ENCODE assay signal across 8 cellular contexts in genomic region chr7:99579956-99580777, GRCh38. TPM values are rescaled to one million over a fixed set of nuclear protein-coding genes. Genes with fewer than 3 reads are reported as not detected.
A peak's percentile ranks its signal among the peaks of the same experiment; 100 is the strongest.
DNase-seq lines count a peak whose midpoint lies in the region; ATAC-seq and TF ChIP-seq lines count a peak whose summit lies in the region.

No MANE protein-coding gene starts in this region.

- no peak for DNase-seq in GM10266 (ENCODE audit: extremely low spot score)
- peak; percentile 20 to 59 (median 56) for DNase-seq in Peyer's patch
- peak; percentile 68 for DNase-seq in activated naive CD4-positive, alpha-beta T cell treated with anti-CD3 and anti-CD28 coated beads, Interleukin-2, amount 50 U/mL, for 16 hours
- DNase-seq in left ventricle myocardium inferior, result peak; percentile 27
- DNase-seq in progenitor cell of endocrine pancreas (ENCODE audit: low spot score, unreplicated experiment), result peak; percentile 72
- DNase-seq in vagina (ENCODE audit: extremely low spot score in 2 of 2), result no peak

- H3K36me3 ChIP-seq in Peyer's patch, result peaks cover 0 to under 1% (median 0%) of the 10 kb centered on the region in 3 donors
- H3K36me3 ChIP-seq in left ventricle myocardium inferior, result no peaks in the 10 kb centered on the region
- no peaks in the 10 kb centered on the region for H3K36me3 ChIP-seq in vagina

- intact Hi-C loops in left ventricle myocardium inferior (cut with micrococcal nuclease), result no loop called here
- intact Hi-C loops in vagina (cut with DNase I), result no loop called here

- H3K27me3 ChIP-seq in Peyer's patch (no peaks in the 10 kb centered on the region), left ventricle myocardium inferior (ENCODE audit: low read depth) (peaks cover 16% of the 10 kb centered on the region), vagina (no peaks in the 10 kb centered on the region)

- peak overlapping the region; percentile 76 for H3K4me3 Mint-ChIP-seq in progenitor cell of endocrine pancreas (ENCODE audit: low read depth)

- H3K4me3 ChIP-seq in Peyer's patch (peak overlapping the region; percentile 44 to 63 (median 60)), left ventricle myocardium inferior (peak overlapping the region; percentile 79), vagina (peak overlapping the region; percentile 64 to 71)

- peak overlapping the region in 2 of 4 donors; percentile 27 to 42 for H3K27ac ChIP-seq in Peyer's patch
- peak overlapping the region; percentile 44 for H3K27ac ChIP-seq in left ventricle myocardium inferior (replicated peaks)
- H3K27ac ChIP-seq in vagina, result peak overlapping the region; percentile 48

- no peaks in the 10 kb centered on the region for H3K36me3 Mint-ChIP-seq in progenitor cell of endocrine pancreas (ENCODE audit: insufficient read depth)

- peak; percentile 57 for TF ChIP-seq CTCF in GM10266 (IDR thresholded peaks at IDR 0.05; ENCODE audit: control insufficient read depth, insufficient read depth, low read depth, missing control alignments)
- peak in 3 of 6 experiments; percentile 11 to 17 (median 13) for TF ChIP-seq CTCF in Peyer's patch (IDR thresholded peaks at IDR 0.05)
- TF ChIP-seq CTCF in left ventricle myocardium inferior (IDR thresholded peaks at IDR 0.05; ENCODE audit: borderline replicate concordance), result peak; percentile 53
- TF ChIP-seq CTCF in progenitor cell of endocrine pancreas (IDR thresholded peaks at IDR 0.05; ENCODE audit: unreplicated experiment), result peak; percentile 81
- no peak for TF ChIP-seq CTCF in vagina (IDR thresholded peaks at IDR 0.05)

- H3K27ac Mint-ChIP-seq in progenitor cell of endocrine pancreas, result peak overlapping the region; percentile 83

- no peaks in the 10 kb centered on the region for H3K9me3 Mint-ChIP-seq in progenitor cell of endocrine pancreas (ENCODE audit: low read depth)

- H3K9me3 ChIP-seq in Peyer's patch (no peaks in the 10 kb centered on the region), left ventricle myocardium inferior (replicated peaks) (no peaks in the 10 kb centered on the region), vagina (no peaks in the 10 kb centered on the region)

- no peak for ATAC-seq in GM21390 (IDR thresholded peaks at IDR 0.05; ENCODE audit: unreplicated experiment)
- no peak for ATAC-seq in GM18868 (IDR thresholded peaks at IDR 0.05; ENCODE audit: unreplicated experiment)

- H3K27me3 Mint-ChIP-seq in progenitor cell of endocrine pancreas, result peaks cover 11% of the 10 kb centered on the region

- H3K4me1 ChIP-seq in Peyer's patch (peaks cover 0 to 8% (median 1%) of the 10 kb centered on the region in 4 donors), left ventricle myocardium inferior (peaks cover 25% of the 10 kb centered on the region), vagina (peaks cover 19% of the 10 kb centered on the region)

- peaks cover 2% of the 10 kb centered on the region for H3K4me1 Mint-ChIP-seq in progenitor cell of endocrine pancreas (ENCODE audit: low read depth)

- TF ChIP-seq POLR2A in Peyer's patch (IDR thresholded peaks at IDR 0.05) (no peak), vagina (IDR thresholded peaks at IDR 0.05) (no peak)

RNA-seq across cellular contexts. Expression of gene TMEM225B, which starts 17.9 kb away (rescaled TPM):
- total RNA-seq in Peyer's patch, result not detected
- not detected for total RNA-seq in left ventricle myocardium inferior
- 0.91 and 1.4 TPM in 2 replicates for total RNA-seq in progenitor cell of endocrine pancreas
- total RNA-seq in vagina, result 1.2 TPM

RNA-seq across cellular contexts. Expression of gene ZNF655, which starts 21.7 kb away (rescaled TPM):
- total RNA-seq in Peyer's patch (100 to 1,000 TPM; 111 to 169 (median 139) TPM), left ventricle myocardium inferior (26.1 TPM), progenitor cell of endocrine pancreas (70.9 and 72.6 TPM in 2 replicates), vagina (144 TPM)

RNA-seq across cellular contexts. Expression of gene FAM200A, which starts 28.3 kb away (rescaled TPM):
- total RNA-seq in Peyer's patch, result 1 to 10 TPM; 2.2 to 4.2 (median 2.6) TPM
- total RNA-seq in left ventricle myocardium inferior, result 6.4 TPM
- 12.5 and 12.9 TPM in 2 replicates for total RNA-seq in progenitor cell of endocrine pancreas
- total RNA-seq in vagina, result 3.4 TPM

RNA-seq across cellular contexts. Expression of gene ZSCAN25, which starts 36.6 kb away (rescaled TPM):
- total RNA-seq in Peyer's patch (10 to 100 TPM; 20.0 to 36.4 (median 31.9) TPM), left ventricle myocardium inferior (9.0 TPM), progenitor cell of endocrine pancreas (26.4 and 27.9 TPM in 2 replicates), vagina (12.3 TPM)

Comparison
In these comparisons a context has a peak if more than half of its experiments do, and no peak if none do; other contexts are left out.
1. DNase-seq: peak in Peyer's patch (3 of 3), activated naive CD4-positive, alpha-beta T cell treated with anti-CD3 and anti-CD28 coated beads, Interleukin-2, amount 50 U/mL, for 16 hours (single experiment), left ventricle myocardium inferior (single experiment) and progenitor cell of endocrine pancreas (single experiment); none in GM10266 (single experiment) and vagina (0 of 2).
2. CTCF ChIP-seq: peak in GM10266 (single experiment), left ventricle myocardium inferior (single experiment) and progenitor cell of endocrine pancreas (single experiment); none in vagina (0 of 3).
3. Peak in every context shown above with its lines, with median percentiles within 50 percentile points of each other: H3K4me3 ChIP-seq.